ENCODE assay signal across 20 cellular contexts in genomic region chr1:116572771-116573170, GRCh38.
"Had no signal": no experiment of that assay in that cellular context is flagged by ENCODE, and none has a peak within 500 bp of the region (broad histone marks: within the 10 kb centered on the region; RNA-seq: fewer than 3 reads in every experiment).

No MANE protein-coding gene starts in this region.

- H3K9me3 Mint-ChIP-seq: activated CD4-positive, alpha-beta memory T cell treated with anti-CD3 and anti-CD28 coated beads, Interleukin-2, amount 10 ng/mL, durations not matched to agents 7 days and 5 days; activated naive CD4-positive, alpha-beta T cell treated with anti-CD3 and anti-CD28 coated beads, Interleukin-2, amount 10 ng/mL, durations not matched to agents 7 days and 5 days; activated T-cell treated with anti-CD3 and anti-CD28 coated beads, Interleukin-2, amount 50 U/mL, for 72 hours; endodermal cell; naive thymus-derived CD8-positive, alpha-beta T cell; T-helper 1 cell treated with Interleukin-12 subunit alpha and Interleukin-12 subunit beta and Interleukin-4 antibody, amounts not matched to agents 30 μg/mL and 1 μg/mL, for 36 hours had no signal

- H3K27ac ChIP-seq: upper lobe of right lung had no signal

- H3K4me3 Mint-ChIP-seq: activated CD4-positive, alpha-beta memory T cell treated with anti-CD3 and anti-CD28 coated beads, Interleukin-2, amount 10 ng/mL, durations not matched to agents 7 days and 5 days; endodermal cell had no signal

- H3K9me3 ChIP-seq: upper lobe of right lung had no signal

- ATAC-seq: activated T-cell treated with anti-CD3 and anti-CD28 coated beads, Interleukin-2, amount 50 U/mL, for 72 hours; naive thymus-derived CD8-positive, alpha-beta T cell; stimulated activated naive CD8-positive, alpha-beta T cell treated with anti-CD3 and anti-CD28 coated beads, Interleukin-15, Interleukin-2, amounts not matched to agents 100 U/mL and 50 U/mL, for 24 hours; upper lobe of right lung had no signal

- H3K4me3 ChIP-seq: lung, upper lobe of right lung had no signal

- H3K36me3 ChIP-seq: upper lobe of right lung had no signal

- H3K27ac Mint-ChIP-seq: activated naive CD4-positive, alpha-beta T cell treated with anti-CD3 and anti-CD28 coated beads, Interleukin-2, amount 10 ng/mL, durations not matched to agents 7 days and 5 days; activated T-cell treated with anti-CD3 and anti-CD28 coated beads, Interleukin-2, amount 50 U/mL, for 72 hours; endodermal cell; progenitor cell of endocrine pancreas had no signal

- DNase-seq: activated CD4-positive, alpha-beta memory T cell treated with anti-CD3 and anti-CD28 coated beads, Interleukin-2, amount 10 ng/mL, durations not matched to agents 7 days and 5 days; activated CD4-positive, alpha-beta T cell treated with anti-CD3 and anti-CD28 coated beads for 48 hours; activated CD4-positive, CD25-positive, alpha-beta regulatory T cell; activated effector memory CD4-positive, alpha-beta T cell treated with anti-CD3 and anti-CD28 coated beads, Interleukin-2, amount 50 U/mL, for 16 hours; activated naive CD4-positive, alpha-beta T cell treated with anti-CD3 and anti-CD28 coated beads, Interleukin-2, amount 10 ng/mL, durations not matched to agents 7 days and 5 days; activated T-cell treated with anti-CD3 and anti-CD28 coated beads, Interleukin-2, amount 50 U/mL, for 72 hours; amygdala; cortex of kidney; endodermal cell; foreskin fibroblast; kidney; naive thymus-derived CD8-positive, alpha-beta T cell; retina; stimulated activated CD4-positive, alpha-beta T cell treated with anti-CD3 and anti-CD28 coated beads, Interleukin-4, amount 100 ng/mL, for 24 hours; stimulated activated naive CD8-positive, alpha-beta T cell treated with anti-CD3 and anti-CD28 coated beads, Interleukin-15, Interleukin-2, amounts not matched to agents 100 U/mL and 50 U/mL, for 24 hours; T1000; upper lobe of right lung had no signal

- H3K36me3 Mint-ChIP-seq: naive thymus-derived CD8-positive, alpha-beta T cell had no signal

- H3K27me3 ChIP-seq: upper lobe of right lung had no signal

- FAIRE-seq: kidney had no signal
